Comparison of ENCODE assay signal across 19 cellular contexts in genomic region chr1:19137158-19137557, GRCh38.
A peak's percentile ranks its signal among the peaks of the same experiment; 100 is the strongest.
DNase-seq lines count a peak whose midpoint lies in the region; ATAC-seq, FAIRE-seq and TF ChIP-seq lines count a peak whose summit lies in the region.
"Had no signal": no experiment of that assay in that cellular context is flagged by ENCODE, and none has a peak within 500 bp of the region (broad histone marks: within the 10 kb centered on the region; RNA-seq: fewer than 3 reads in every experiment).

No MANE protein-coding gene starts in this region.

- H3K9me3 Mint-ChIP-seq in activated naive CD8-positive, alpha-beta T cell (ENCODE audit: low read depth), result peaks cover 3% of the 10 kb centered on the region
- H3K9me3 Mint-ChIP-seq in activated naive CD8-positive, alpha-beta T cell treated with anti-CD3 and anti-CD28 coated beads, Interleukin-2, amount 50 U/mL, for 24 hours, result peaks cover 5% of the 10 kb centered on the region

- H2AFZ ChIP-seq in K562 (ENCODE audit: low read depth, low read length), result no peak overlapping the region
- H2AFZ ChIP-seq: GM23338 had no signal

- H3K27ac ChIP-seq in A549 (no peak overlapping the region), K562 (ENCODE audit: extremely low read depth, low read depth, low read length) (no peak overlapping the region)

- H3K9me3 ChIP-seq in A549 (peaks cover 19% of the 10 kb centered on the region; the same call in 2 of the 3 replicates), K562 (replicated peaks; ENCODE audit: control insufficient read depth, insufficient read depth, low read depth, low read length) (peaks cover 5% of the 10 kb centered on the region)

- peak overlapping the region; percentile 64 for H3K27ac Mint-ChIP-seq in activated naive CD8-positive, alpha-beta T cell
- no peak overlapping the region for H3K27ac Mint-ChIP-seq in activated naive CD8-positive, alpha-beta T cell treated with anti-CD3 and anti-CD28 coated beads, Interleukin-2, amount 50 U/mL, for 24 hours
- H3K27ac Mint-ChIP-seq: GM23338, H9 had no signal

- POLR2A ChIA-PET in A549 (lab: Yijun Ruan, JAX) (no interaction called here), K562 (lab: Yijun Ruan, JAX) (no interaction called here)

- H3K4me1 ChIP-seq in A549, result peaks cover 10% of the 10 kb centered on the region
- H3K4me1 ChIP-seq in K562 (replicated peaks in 1 of 2; ENCODE audit: control insufficient read depth in 2 of 2, insufficient read depth in 2 of 2, low read length in 2 of 2), result no peaks in the 10 kb centered on the region

- no peak overlapping the region for H3K4me2 ChIP-seq in A549
- H3K4me2 ChIP-seq in K562 (ENCODE audit: insufficient read depth, low read length), result no peak overlapping the region
- H3K4me2 ChIP-seq: GM23338 had no signal

- BruUV-seq in K562 (replicated peaks; lab: Mats Ljungman, UMichigan), result TSS peak; percentile 4

- H3K4me3 ChIP-seq in A549, result no peak overlapping the region
- no peak overlapping the region for H3K4me3 ChIP-seq in K562
- H3K4me3 ChIP-seq: GM23338 had no signal

- TF ChIP-seq CTCF in A549 (IDR thresholded peaks at IDR 0.05) (no peak), K562 (IDR thresholded peaks at IDR 0.05 in 2 of 3, conservative IDR thresholded peaks at IDR 0.05 in 1 of 3; ENCODE audit: insufficient read depth in 2 of 3, low read depth in 1 of 3, low read length in 3 of 3) (no peak)

- no peaks in the 10 kb centered on the region for H3K9me1 ChIP-seq in K562 (ENCODE audit: control insufficient read depth, insufficient read depth, low read length)

- no peak for DNase-seq in activated naive CD8-positive, alpha-beta T cell treated with anti-CD3 and anti-CD28 coated beads, Interleukin-2, amount 50 U/mL, for 24 hours
- DNase-seq in A549 (ENCODE audit: low read depth in 1 of 2, low spot score in 1 of 2) (no peak), K562 (ENCODE audit: extremely low read depth in 1 of 4, low spot score in 3 of 4) (no peak), UCSD-AML1 (lab: John Stamatoyannopoulos, UW; ENCODE audit: unreplicated experiment) (no peak), NCI-H748 (lab: John Stamatoyannopoulos, UW; ENCODE audit: unreplicated experiment) (no peak)
- DNase-seq: 8988T; C1 segment of cervical spinal cord; Calu3; CD4-positive, alpha-beta memory T cell; COR-L47; DMS53; DMS79 treated with DMSO at 0.1 percent for 48 hours; GF-D8; H9 had no signal

- WGBS in A549 (ENCODE audit: missing lambda C conversion rate), result 81% methylated on average over 4 of the region's 4 CpGs
- 96% methylated on average over 4 of the region's 4 CpGs for WGBS in K562 (ENCODE audit: insufficient coverage, low coverage, missing lambda C conversion rate)

- no peak overlapping the region for H3K9ac ChIP-seq in K562 (ENCODE audit: insufficient read depth in 1 of 2, low read depth in 2 of 2, low read length in 2 of 2)

- H3K4me1 Mint-ChIP-seq in activated naive CD8-positive, alpha-beta T cell (ENCODE audit: low read depth), result peaks cover 2% of the 10 kb centered on the region
- H3K4me1 Mint-ChIP-seq in activated naive CD8-positive, alpha-beta T cell treated with anti-CD3 and anti-CD28 coated beads, Interleukin-2, amount 50 U/mL, for 24 hours, result no peaks in the 10 kb centered on the region

- no peak for ATAC-seq in activated naive CD8-positive, alpha-beta T cell treated with anti-CD3 and anti-CD28 coated beads, Interleukin-2, amount 50 U/mL, for 24 hours
- ATAC-seq in A549 (no peak), K562 (no peak)
- ATAC-seq: GM23338, HCT116 had no signal

- no peaks in the 10 kb centered on the region for H3K27me3 ChIP-seq in K562 (ENCODE audit: control insufficient read depth in 2 of 2, insufficient read depth in 2 of 2, low read length in 2 of 2)

- no peak for TF ChIP-seq EP300 in A549 (IDR thresholded peaks at IDR 0.05)
- no peak for TF ChIP-seq EP300 in K562 (IDR thresholded peaks at IDR 0.05; ENCODE audit: low read length)

- no peaks in the 10 kb centered on the region for H4K20me1 ChIP-seq in K562 (replicated peaks; ENCODE audit: control insufficient read depth, insufficient read depth, low read length)

- no peaks in the 10 kb centered on the region for H3K27me3 Mint-ChIP-seq in activated naive CD8-positive, alpha-beta T cell
- H3K27me3 Mint-ChIP-seq in activated naive CD8-positive, alpha-beta T cell treated with anti-CD3 and anti-CD28 coated beads, Interleukin-2, amount 50 U/mL, for 24 hours, result no peaks in the 10 kb centered on the region
- H3K27me3 Mint-ChIP-seq: CD4-positive, alpha-beta memory T cell had no signal

- FAIRE-seq in A549 (lab: Jason Lieb, UNC) (no peak), K562 (lab: Jason Lieb, UNC) (no peak)
- FAIRE-seq: GM12891, GM18507 had no signal

- TF ChIP-seq POLR2A in A549 (IDR thresholded peaks at IDR 0.05; ENCODE audit: low read length) (no peak), K562 (conservative IDR thresholded peaks at IDR 0.05) (no peak)

- H3K36me3 ChIP-seq in K562 (ENCODE audit: control insufficient read depth, insufficient read depth, low read length), result peaks cover 97% of the 10 kb centered on the region

- in situ Hi-C loops in K562 (cut with MboI), result no loop called here

- TF ChIP-seq RAD21 in A549 (conservative IDR thresholded peaks at IDR 0.05 in 1 of 2, IDR thresholded peaks at IDR 0.05 in 1 of 2), result no peak
- TF ChIP-seq RAD21 in K562 (CRISPR knock-in tag; conservative IDR thresholded peaks at IDR 0.05 in 1 of 2, IDR thresholded peaks at IDR 0.05 in 1 of 2), result no peak

- intact Hi-C loops in K562 (cut with micrococcal nuclease), result no loop called here

- H3K4me3 Mint-ChIP-seq in activated naive CD8-positive, alpha-beta T cell, result no peak overlapping the region
- H3K4me3 Mint-ChIP-seq in activated naive CD8-positive, alpha-beta T cell treated with anti-CD3 and anti-CD28 coated beads, Interleukin-2, amount 50 U/mL, for 24 hours, result no peak overlapping the region
- H3K4me3 Mint-ChIP-seq: CD4-positive, alpha-beta memory T cell; GM23338; H9 had no signal

- H3K36me3 Mint-ChIP-seq in activated naive CD8-positive, alpha-beta T cell, result peaks cover 32% of the 10 kb centered on the region
- H3K36me3 Mint-ChIP-seq in activated naive CD8-positive, alpha-beta T cell treated with anti-CD3 and anti-CD28 coated beads, Interleukin-2, amount 50 U/mL, for 24 hours (ENCODE audit: low read depth), result peaks cover 89% of the 10 kb centered on the region

- peaks cover 3% of the 10 kb centered on the region; the same call in 1 of the 3 replicates for H3K79me2 ChIP-seq in K562 (ENCODE audit: control insufficient read depth, insufficient read depth, low read length)

- CTCF ChIA-PET in A549 (lab: Yijun Ruan, JAX) (no interaction called here), K562 (lab: Yijun Ruan, JAX; ENCODE audit: low intra/inter-chr PET ratio) (no interaction called here)

TF ChIP-seq in A549, 52 proteins besides CTCF, POLR2A, EP300 and RAD21:
- no peak for TF ChIP-seq GATA3 (IDR thresholded peaks at IDR 0.05; ENCODE audit: borderline replicate concordance)
- peak; percentile 59 for TF ChIP-seq MAFK (IDR thresholded peaks at IDR 0.05; ENCODE audit: partially characterized antibody)

TF ChIP-seq in K562, 482 proteins besides CTCF, POLR2A, EP300 and RAD21 (continues in another document):
- TF ChIP-seq SPI1 (IDR thresholded peaks at IDR 0.05; ENCODE audit: borderline replicate concordance, low read depth, low read length), result no peak
- no peak for TF ChIP-seq ZNF707 (CRISPR knock-in tag; conservative IDR thresholded peaks at IDR 0.05)
- TF ChIP-seq MAFG (tag; conservative IDR thresholded peaks at IDR 0.05), result peak; percentile 34
- TF ChIP-seq MAFK (IDR thresholded peaks at IDR 0.05; ENCODE audit: low read length), result peak; percentile 52; the same call in 1 of the 2 replicates
- no peak for TF ChIP-seq ZSCAN29 (IDR thresholded peaks at IDR 0.05)
- TF ChIP-seq ZNF316 (IDR thresholded peaks at IDR 0.05), result peak; percentile 86
- TF ChIP-seq TBP (optimal IDR thresholded peaks at IDR 0.05; ENCODE audit: low read depth, low read length), result no peak
- TF ChIP-seq TARDBP (IDR thresholded peaks at IDR 0.05), result no peak
- TF ChIP-seq, protein P1, sequence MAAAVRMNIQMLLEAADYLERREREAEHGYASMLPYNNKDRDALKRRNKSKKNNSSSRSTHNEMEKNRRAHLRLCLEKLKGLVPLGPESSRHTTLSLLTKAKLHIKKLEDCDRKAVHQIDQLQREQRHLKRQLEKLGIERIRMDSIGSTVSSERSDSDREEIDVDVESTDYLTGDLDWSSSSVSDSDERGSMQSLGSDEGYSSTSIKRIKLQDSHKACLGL (CRISPR knock-in tag; IDR thresholded peaks at IDR 0.05; ENCODE audit: borderline replicate concordance, poor library complexity, severe bottlenecking), result no peak
- TF ChIP-seq ZNF740 (CRISPR knock-in tag; IDR thresholded peaks at IDR 0.05), result no peak
- no peak for TF ChIP-seq ZNF740 (tag; IDR thresholded peaks at IDR 0.05)
- TF ChIP-seq ZNF212 (CRISPR knock-in tag; IDR thresholded peaks at IDR 0.05), result no peak
- TF ChIP-seq ZNF239 (CRISPR knock-in tag; IDR thresholded peaks at IDR 0.05), result no peak
- TF ChIP-seq JUNB (CRISPR knock-in tag; conservative IDR thresholded peaks at IDR 0.05), result no peak
- TF ChIP-seq KDM5B (IDR thresholded peaks at IDR 0.05; ENCODE audit: insufficient replicate concordance, low read depth, low read length), result no peak
